In genomic region chr5:84603557-84604185, GRCh38 we compare ENCODE assay signal across 18 cellular contexts.
DNase-seq lines count a peak whose midpoint lies in the region; ATAC-seq and TF ChIP-seq lines count a peak whose summit lies in the region.
"Had no signal": no experiment of that assay in that cellular context is flagged by ENCODE, and none has a peak within 500 bp of the region (broad histone marks: within the 10 kb centered on the region; RNA-seq: fewer than 3 reads in every experiment).

No MANE protein-coding gene starts in this region.

- dilution Hi-C loops in mammary epithelial cell (cut with HindIII; ENCODE audit: low sequenced_read_pairs), result no loop called here

- H3K27ac Mint-ChIP-seq in MCF 10A (ENCODE audit: low read depth, unreplicated experiment), result no peak overlapping the region
- no peak overlapping the region for H3K27ac Mint-ChIP-seq in CD8-positive, alpha-beta memory T cell
- H3K27ac Mint-ChIP-seq: type B pancreatic cell had no signal

- no peaks in the 10 kb centered on the region for H4K20me1 ChIP-seq in mammary epithelial cell (ENCODE audit: insufficient read depth, low read length)

- H3K36me3 Mint-ChIP-seq in MCF 10A (ENCODE audit: insufficient read depth, unreplicated experiment), result no peaks in the 10 kb centered on the region
- no peaks in the 10 kb centered on the region for H3K36me3 Mint-ChIP-seq in CD8-positive, alpha-beta memory T cell
- H3K36me3 Mint-ChIP-seq: brain, type B pancreatic cell had no signal

- no TSS peak for BruUV-seq in mammary epithelial cell (replicated peaks; lab: Mats Ljungman, UMichigan)
- BruUV-seq in MCF 10A (replicated peaks; lab: Mats Ljungman, UMichigan), result no TSS peak

- H2AFZ ChIP-seq in mammary epithelial cell (ENCODE audit: low read depth, low read length), result no peak overlapping the region

- CTCF ChIA-PET in mammary epithelial cell (lab: Charles Lee; ENCODE audit: low non-redundant PET), result no interaction called here
- CTCF ChIA-PET in MCF 10A (lab: Yijun Ruan, JAX), result no interaction called here
- CTCF ChIA-PET in CD8-positive, alpha-beta memory T cell (lab: Charles Lee), result no interaction called here

- H3K36me3 ChIP-seq in mammary epithelial cell (ENCODE audit: insufficient read depth, low read length) (no peaks in the 10 kb centered on the region), adipocyte (ENCODE audit: control insufficient read depth, insufficient read depth, low read length, severe bottlenecking) (no peaks in the 10 kb centered on the region)
- H3K36me3 ChIP-seq in CD8-positive, alpha-beta memory T cell (ENCODE audit: insufficient read depth, low read length), result no peaks in the 10 kb centered on the region
- H3K36me3 ChIP-seq: esophagus squamous epithelium, SJSA1 had no signal

- H3K4me1 ChIP-seq in mammary epithelial cell (ENCODE audit: insufficient read depth, low read length) (no peaks in the 10 kb centered on the region), adipocyte (ENCODE audit: control insufficient read depth, insufficient read depth, low read length) (peaks cover 17% of the 10 kb centered on the region)
- H3K4me1 ChIP-seq in CD8-positive, alpha-beta memory T cell (ENCODE audit: insufficient read depth, low read length), result no peaks in the 10 kb centered on the region
- H3K4me1 ChIP-seq: esophagus squamous epithelium, SJSA1 had no signal

- no peaks in the 10 kb centered on the region for H3K4me1 Mint-ChIP-seq in MCF 10A (ENCODE audit: insufficient read depth, unreplicated experiment)
- no peaks in the 10 kb centered on the region for H3K4me1 Mint-ChIP-seq in CD8-positive, alpha-beta memory T cell
- H3K4me1 Mint-ChIP-seq: brain had no signal

- H3K9me3 ChIP-seq in mammary epithelial cell (replicated peaks; ENCODE audit: insufficient read depth, low read length) (no peaks in the 10 kb centered on the region), adipocyte (ENCODE audit: control insufficient read depth, low read length) (no peaks in the 10 kb centered on the region)
- no peaks in the 10 kb centered on the region for H3K9me3 ChIP-seq in CD8-positive, alpha-beta memory T cell (ENCODE audit: low read length)
- H3K9me3 ChIP-seq: esophagus squamous epithelium, SJSA1 had no signal

- in situ Hi-C loops in mammary epithelial cell (cut with MboI; ENCODE audit: low sequenced_read_pairs in 2 of 2), result no loop called here

- no peak overlapping the region for H3K27ac ChIP-seq in mammary epithelial cell (ENCODE audit: insufficient read depth, low read depth, low read length)
- no peak overlapping the region for H3K27ac ChIP-seq in CD8-positive, alpha-beta memory T cell (ENCODE audit: low read depth, low read length)
- H3K27ac ChIP-seq: esophagus squamous epithelium, SJSA1 had no signal

- intact Hi-C loops in mammary epithelial cell (cut with micrococcal nuclease) (no loop called here), MCF 10A (cut with micrococcal nuclease) (no loop called here)

- peak; percentile 80 for DNase-seq in mammary epithelial cell
- no peak for DNase-seq in MCF 10A (ENCODE audit: unreplicated experiment)
- peak; percentile 92 for DNase-seq in adipocyte (ENCODE audit: low read depth)
- DNase-seq in foreskin fibroblast, result peak; percentile 9 to 38
- peak; percentile 51 for DNase-seq in superior temporal gyrus (ENCODE audit: extremely low spot score)
- no peak for DNase-seq in D341Med (ENCODE audit: low spot score)
- no peak for DNase-seq in CD8-positive, alpha-beta memory T cell
- DNase-seq: activated CD4-positive, CD25-positive, alpha-beta regulatory T cell treated with anti-CD3 and anti-CD28 coated beads, Interleukin-2, amount 50 U/mL, for 72 hours; activated T-cell treated with anti-CD3 and anti-CD28 coated beads, Interleukin-2, amount 50 U/mL, for 48 hours; esophagus squamous epithelium; NCI-H1417; NCI-H526 treated with DMSO at 0.1 percent for 48 hours; stimulated activated CD4-positive, alpha-beta T cell treated with anti-CD3 and anti-CD28 coated beads, Interleukin-12 subunit alpha, Interleukin-12 subunit beta, amount 100 ng/mL, for 4 hours had no signal

- H3K4me2 ChIP-seq in mammary epithelial cell (ENCODE audit: insufficient read depth, low read depth, low read length), result no peak overlapping the region

- no peak overlapping the region for H3K4me3 Mint-ChIP-seq in MCF 10A (ENCODE audit: unreplicated experiment)
- no peak overlapping the region for H3K4me3 Mint-ChIP-seq in CD8-positive, alpha-beta memory T cell
- H3K4me3 Mint-ChIP-seq: brain, nephron, type B pancreatic cell had no signal

- POLR2A ChIA-PET in MCF 10A (lab: Yijun Ruan, JAX), result no interaction called here
- POLR2A ChIA-PET in CD8-positive, alpha-beta memory T cell (lab: Charles Lee), result no interaction called here

- no peaks in the 10 kb centered on the region for H3K9me3 Mint-ChIP-seq in MCF 10A (ENCODE audit: unreplicated experiment)
- H3K9me3 Mint-ChIP-seq in CD8-positive, alpha-beta memory T cell, result peaks cover 0 to 13% (median 9%) of the 10 kb centered on the region in 5 donors
- H3K9me3 Mint-ChIP-seq: nephron, type B pancreatic cell had no signal

- H3K27me3 ChIP-seq in mammary epithelial cell (ENCODE audit: insufficient read depth, low read length) (no peaks in the 10 kb centered on the region), adipocyte (replicated peaks; ENCODE audit: control insufficient read depth, insufficient read depth, low read length) (no peaks in the 10 kb centered on the region)
- H3K27me3 ChIP-seq in CD8-positive, alpha-beta memory T cell (ENCODE audit: insufficient read depth, low read length, poor library complexity, severe bottlenecking), result no peaks in the 10 kb centered on the region
- H3K27me3 ChIP-seq: esophagus squamous epithelium, SJSA1 had no signal

- 33% methylated on average over 3 of the region's 3 CpGs for WGBS in mammary epithelial cell (ENCODE audit: low coverage, missing lambda C conversion rate)

- H3K9ac ChIP-seq in mammary epithelial cell (ENCODE audit: insufficient read depth, low read length) (no peak overlapping the region), adipocyte (ENCODE audit: low read length) (no peak overlapping the region)

- H3K27me3 Mint-ChIP-seq in MCF 10A (ENCODE audit: insufficient read depth, unreplicated experiment), result peaks cover 30% of the 10 kb centered on the region
- H3K27me3 Mint-ChIP-seq in CD8-positive, alpha-beta memory T cell, result no peaks in the 10 kb centered on the region
- H3K27me3 Mint-ChIP-seq: brain, type B pancreatic cell had no signal

- ATAC-seq in HG03520 (IDR thresholded peaks at IDR 0.05; ENCODE audit: unreplicated experiment), result no peak

- H3K4me3 ChIP-seq in mammary epithelial cell (replicated peaks in 1 of 3; ENCODE audit: insufficient read depth in 1 of 3, low read depth in 2 of 3, low read length in 3 of 3) (no peak overlapping the region), adipocyte (ENCODE audit: low read length) (no peak overlapping the region), foreskin fibroblast (ENCODE audit: low read depth in 1 of 2, low read length in 2 of 2) (no peak overlapping the region)
- H3K4me3 ChIP-seq in CD8-positive, alpha-beta memory T cell (ENCODE audit: low read length), result no peak overlapping the region
- H3K4me3 ChIP-seq: esophagus squamous epithelium, SJSA1 had no signal

- H3K79me2 ChIP-seq in mammary epithelial cell (ENCODE audit: insufficient read depth, low read length), result no peaks in the 10 kb centered on the region

- no peak for TF ChIP-seq CTCF in mammary epithelial cell (conservative IDR thresholded peaks at IDR 0.05 in 1 of 2, IDR thresholded peaks at IDR 0.05 in 1 of 2; ENCODE audit: extremely low read depth in 1 of 2, insufficient read depth in 1 of 2, low read depth in 1 of 2, low read length in 2 of 2)
- TF ChIP-seq CTCF in MCF 10A (IDR thresholded peaks at IDR 0.05; ENCODE audit: unreplicated experiment), result no peak
- TF ChIP-seq CTCF in foreskin fibroblast (IDR thresholded peaks at IDR 0.05; ENCODE audit: low read depth, low read length), result no peak

Comparison
In these comparisons a context has a peak if more than half of its experiments do, and no peak if none do; other contexts are left out.
1. DNase-seq: peak in mammary epithelial cell (single experiment), adipocyte (single experiment), foreskin fibroblast (2 of 2) and superior temporal gyrus (single experiment); none in MCF 10A (single experiment), D341Med (single experiment) and CD8-positive, alpha-beta memory T cell (0 of 5).